In genomic region chr13:50080158-50080855, GRCh38 we compare ENCODE assay signal across 8 cellular contexts.
DNase-seq lines count a peak whose midpoint lies in the region; ATAC-seq and TF ChIP-seq lines count a peak whose summit lies in the region.

No MANE protein-coding gene starts in this region.

- no peak for ATAC-seq in activated T-cell treated with anti-CD3 and anti-CD28 coated beads, Interleukin-2, amount 50 U/mL, for 4 hours
- ATAC-seq in HG02884 (IDR thresholded peaks at IDR 0.05; ENCODE audit: unreplicated experiment), result no peak

- peaks cover 3% of the 10 kb centered on the region for H3K36me3 Mint-ChIP-seq in activated T-cell treated with anti-CD3 and anti-CD28 coated beads, Interleukin-2, amount 50 U/mL, for 4 hours (ENCODE audit: insufficient read depth)
- peaks cover 5% of the 10 kb centered on the region for H3K36me3 Mint-ChIP-seq in osteocyte (ENCODE audit: unreplicated experiment)

- H3K9me3 Mint-ChIP-seq in activated T-cell treated with anti-CD3 and anti-CD28 coated beads, Interleukin-2, amount 50 U/mL, for 4 hours, result no peaks in the 10 kb centered on the region
- no peaks in the 10 kb centered on the region for H3K9me3 Mint-ChIP-seq in osteocyte (ENCODE audit: unreplicated experiment)

- H3K4me1 Mint-ChIP-seq in activated T-cell treated with anti-CD3 and anti-CD28 coated beads, Interleukin-2, amount 50 U/mL, for 4 hours (ENCODE audit: low read depth), result peaks cover 41% of the 10 kb centered on the region
- H3K4me1 Mint-ChIP-seq in osteocyte (ENCODE audit: unreplicated experiment), result peaks cover 53% of the 10 kb centered on the region

- DNase-seq in NOMO-1 (lab: John Stamatoyannopoulos, UW; ENCODE audit: unreplicated experiment in 2 of 2), result peak; percentile 25 to 52
- DNase-seq in NOMO-1 treated with dmso at 0.1 percent for 144 hours (lab: John Stamatoyannopoulos, UW; ENCODE audit: unreplicated experiment), result no peak
- peak; percentile 23 for DNase-seq in NCI-H2227 (lab: John Stamatoyannopoulos, UW; ENCODE audit: unreplicated experiment)
- DNase-seq in activated T-cell treated with anti-CD3 and anti-CD28 coated beads, Interleukin-2, amount 50 U/mL, for 4 hours, result no peak
- DNase-seq in fibroblast of villous mesenchyme (ENCODE audit: low read depth), result peak; percentile 65
- no peak for DNase-seq in osteocyte (ENCODE audit: extremely low spot score, unreplicated experiment)
- DNase-seq in cerebellar nuclear complex (lab: John Stamatoyannopoulos, UW), result no peak

- TF ChIP-seq CTCF in fibroblast of villous mesenchyme (IDR thresholded peaks at IDR 0.05; ENCODE audit: insufficient read depth, low read depth, low read length) (no peak), osteocyte (IDR thresholded peaks at IDR 0.05) (no peak)

- H3K4me3 Mint-ChIP-seq in activated T-cell treated with anti-CD3 and anti-CD28 coated beads, Interleukin-2, amount 50 U/mL, for 4 hours, result peak overlapping the region; percentile 99
- peak overlapping the region; percentile 100 for H3K4me3 Mint-ChIP-seq in osteocyte (ENCODE audit: unreplicated experiment)

- peak overlapping the region; percentile 100 for H3K27ac Mint-ChIP-seq in osteocyte (ENCODE audit: unreplicated experiment)

- peak overlapping the region; percentile 90 for H3K4me3 ChIP-seq in fibroblast of villous mesenchyme (ENCODE audit: low read depth, low read length)

- H3K27me3 Mint-ChIP-seq in activated T-cell treated with anti-CD3 and anti-CD28 coated beads, Interleukin-2, amount 50 U/mL, for 4 hours (ENCODE audit: low read depth), result peaks cover 9% of the 10 kb centered on the region
- H3K27me3 Mint-ChIP-seq in osteocyte (ENCODE audit: unreplicated experiment), result no peaks in the 10 kb centered on the region

Comparison
In these comparisons a context has a peak if more than half of its experiments do, and no peak if none do; other contexts are left out.
1. DNase-seq: peak in NOMO-1 (2 of 2), NCI-H2227 (single experiment) and fibroblast of villous mesenchyme (single experiment); none in NOMO-1 treated with dmso at 0.1 percent for 144 hours (single experiment), activated T-cell treated with anti-CD3 and anti-CD28 coated beads, Interleukin-2, amount 50 U/mL, for 4 hours (single experiment), osteocyte (single experiment) and cerebellar nuclear complex (0 of 2).